ENCODE assay signal across 8 cellular contexts in genomic region chr1:89724369-89725015, GRCh38.
DNase-seq lines count a peak whose midpoint lies in the region; ATAC-seq and TF ChIP-seq lines count a peak whose summit lies in the region.

No MANE protein-coding gene starts in this region.

- TF ChIP-seq CTCF in lung (IDR thresholded peaks at IDR 0.05; ENCODE audit: control extremely low read depth, extremely low read depth) (no peak), upper lobe of left lung (IDR thresholded peaks at IDR 0.05) (no peak), lower leg skin (IDR thresholded peaks at IDR 0.05) (no peak)

- H3K9me3 ChIP-seq in MG63 (no peaks in the 10 kb centered on the region), lung (ENCODE audit: control insufficient read depth in 2 of 2, insufficient read depth in 1 of 2, low read length in 1 of 2) (no peaks in the 10 kb centered on the region), upper lobe of left lung (no peaks in the 10 kb centered on the region)

- no peaks in the 10 kb centered on the region for H3K36me3 ChIP-seq in MG63
- H3K36me3 ChIP-seq in lung (ENCODE audit: control insufficient read depth in 2 of 2, insufficient read depth in 2 of 2, low read length in 2 of 2), result no peaks in the 10 kb centered on the region
- H3K36me3 ChIP-seq in upper lobe of left lung, result no peaks in the 10 kb centered on the region

- H3K36me3 Mint-ChIP-seq in activated T-helper 2 cell treated with anti-CD3 and anti-CD28 coated beads, Interferon-gamma antibody, Interleukin-2, Interleukin-4, amounts not matched to agents 10 μg/mL and 5 μg/mL and 100 μg/mL, durations not matched to agents 14 hours and 24 hours and 36 hours (ENCODE audit: low read depth), result peaks cover 55% of the 10 kb centered on the region

- no peak for TF ChIP-seq EP300 in upper lobe of left lung (IDR thresholded peaks at IDR 0.05)

- DNase-seq in Ammon's horn (ENCODE audit: low spot score) (peak; percentile 12), MG63 (peak; percentile 34), lung (ENCODE audit: low spot score) (no peak), upper lobe of left lung (peak in 1 of 2 donors; percentile 47), lower leg skin (ENCODE audit: low spot score in 2 of 2) (no peak), SHP77 (lab: John Stamatoyannopoulos, UW) (no peak)
- DNase-seq in activated T-helper 2 cell treated with anti-CD3 and anti-CD28 coated beads, Interferon-gamma antibody, Interleukin-2, Interleukin-4, amounts not matched to agents 10 μg/mL and 5 μg/mL and 100 μg/mL, durations not matched to agents 14 hours and 24 hours and 36 hours (ENCODE audit: low spot score), result peak; percentile 58

- H3K4me3 ChIP-seq in MG63, result no peak overlapping the region
- no peak overlapping the region for H3K4me3 ChIP-seq in lung
- no peak overlapping the region for H3K4me3 ChIP-seq in upper lobe of left lung
- no peak overlapping the region for H3K4me3 ChIP-seq in lower leg skin (ENCODE audit: low read depth, poor library complexity, severe bottlenecking)

- H3K4me1 ChIP-seq in lung (ENCODE audit: control insufficient read depth in 2 of 2, insufficient read depth in 2 of 2, low read length in 2 of 2) (peaks cover 7 to 19% of the 10 kb centered on the region in 2 donors), upper lobe of left lung (peaks cover 34 to 43% (median 38%) of the 10 kb centered on the region in 4 donors)

- peaks cover 87% of the 10 kb centered on the region for H3K4me1 Mint-ChIP-seq in activated T-helper 2 cell treated with anti-CD3 and anti-CD28 coated beads, Interferon-gamma antibody, Interleukin-2, Interleukin-4, amounts not matched to agents 10 μg/mL and 5 μg/mL and 100 μg/mL, durations not matched to agents 14 hours and 24 hours and 36 hours (ENCODE audit: low read depth)

- WGBS in lung, 2 donors, result 33 to 43% methylated on average over 3 of the region's 3 CpGs
- 36 to 53% methylated on average over 3 of the region's 3 CpGs for WGBS in upper lobe of left lung, 2 donors
- 73 to 76% methylated on average over 3 of the region's 3 CpGs for WGBS in lower leg skin, 2 donors

- H3K4me3 Mint-ChIP-seq in activated T-helper 2 cell treated with anti-CD3 and anti-CD28 coated beads, Interferon-gamma antibody, Interleukin-2, Interleukin-4, amounts not matched to agents 10 μg/mL and 5 μg/mL and 100 μg/mL, durations not matched to agents 14 hours and 24 hours and 36 hours (ENCODE audit: low read depth), result peak overlapping the region; percentile 34

- peaks cover 4% of the 10 kb centered on the region for H3K9me3 Mint-ChIP-seq in activated T-helper 2 cell treated with anti-CD3 and anti-CD28 coated beads, Interferon-gamma antibody, Interleukin-2, Interleukin-4, amounts not matched to agents 10 μg/mL and 5 μg/mL and 100 μg/mL, durations not matched to agents 14 hours and 24 hours and 36 hours

- ATAC-seq in GM21390 (IDR thresholded peaks at IDR 0.05; ENCODE audit: unreplicated experiment) (peak; percentile 74), lung (ENCODE audit: insufficient read depth, low FRiP score) (peak; percentile 53), upper lobe of left lung (ENCODE audit: low FRiP score in 2 of 2) (peak; percentile 78 to 82)

- H3K27ac Mint-ChIP-seq in activated T-helper 2 cell treated with anti-CD3 and anti-CD28 coated beads, Interferon-gamma antibody, Interleukin-2, Interleukin-4, amounts not matched to agents 10 μg/mL and 5 μg/mL and 100 μg/mL, durations not matched to agents 14 hours and 24 hours and 36 hours, result peak overlapping the region; percentile 100

- intact Hi-C loops in activated T-helper 2 cell treated with anti-CD3 and anti-CD28 coated beads, Interferon-gamma antibody, Interleukin-2, Interleukin-4, amounts not matched to agents 10 μg/mL and 5 μg/mL and 100 μg/mL, durations not matched to agents 14 hours and 24 hours and 36 hours (cut with micrococcal nuclease), result loop anchor here (1.0 to 10.0 kb wide), 6 partner anchors 8 to 450 kb away; partner anchors contain the start of genes GBP5 and ZNF326
- intact Hi-C loops in lower leg skin (cut with DNase I; ENCODE audit: low total_unique reads), result no loop called here

- H3K27me3 ChIP-seq in MG63 (no peaks in the 10 kb centered on the region), lung (ENCODE audit: control insufficient read depth, insufficient read depth) (no peaks in the 10 kb centered on the region), upper lobe of left lung (no peaks in the 10 kb centered on the region)

- TF ChIP-seq POLR2A in upper lobe of left lung (IDR thresholded peaks at IDR 0.05) (no peak), lower leg skin (IDR thresholded peaks at IDR 0.05) (no peak)

- H3K27me3 Mint-ChIP-seq in activated T-helper 2 cell treated with anti-CD3 and anti-CD28 coated beads, Interferon-gamma antibody, Interleukin-2, Interleukin-4, amounts not matched to agents 10 μg/mL and 5 μg/mL and 100 μg/mL, durations not matched to agents 14 hours and 24 hours and 36 hours (ENCODE audit: low read depth), result no peaks in the 10 kb centered on the region

- H3K27ac ChIP-seq in lung (ENCODE audit: low read depth in 1 of 2, low read length in 1 of 2) (peak overlapping the region; percentile 68 to 81), upper lobe of left lung (peak overlapping the region; percentile 5 to 62 (median 53))

Comparison
In these comparisons a context has a peak if more than half of its experiments do, and no peak if none do; other contexts are left out.
1. DNase-seq: peak in Ammon's horn (single experiment), MG63 (single experiment) and activated T-helper 2 cell treated with anti-CD3 and anti-CD28 coated beads, Interferon-gamma antibody, Interleukin-2, Interleukin-4, amounts not matched to agents 10 μg/mL and 5 μg/mL and 100 μg/mL, durations not matched to agents 14 hours and 24 hours and 36 hours (single experiment); none in lung (single experiment), lower leg skin (0 of 2) and SHP77 (0 of 2).
2. Peak in every context shown above with its lines, with median percentiles within 50 percentile points of each other: ATAC-seq.